15 cellular contexts compared by ENCODE assay signal in the genomic region with DNA sequence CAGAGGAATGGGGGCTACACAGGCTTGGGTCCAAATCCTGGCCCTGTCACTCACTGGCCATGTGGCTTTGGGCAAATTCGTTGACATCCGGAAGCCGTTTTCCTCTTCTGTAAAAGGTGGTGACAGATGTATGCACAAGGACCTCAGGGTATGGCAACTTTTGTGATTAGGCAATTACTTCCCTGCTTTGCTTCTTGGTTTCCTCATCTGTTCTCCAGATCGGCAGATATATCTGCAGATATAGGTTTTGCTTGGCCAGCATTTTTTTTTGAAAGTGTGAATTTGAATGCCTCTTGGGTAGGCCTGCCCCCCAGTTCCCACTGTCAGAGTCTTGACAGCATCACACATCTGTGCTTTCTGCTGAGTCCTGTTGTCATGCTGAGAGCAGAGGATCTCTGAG. TPM values are rescaled to one million over a fixed set of nuclear protein-coding genes. Genes with fewer than 3 reads are reported as not detected.
DNase-seq lines count a peak whose midpoint lies in the region; ATAC-seq and TF ChIP-seq lines count a peak whose summit lies in the region.
"Had no signal": no experiment of that assay in that cellular context is flagged by ENCODE, and none has a peak within 500 bp of the region (broad histone marks: within the 10 kb centered on the region; RNA-seq: fewer than 3 reads in every experiment).

No MANE protein-coding gene starts in this region.

- H3K27ac ChIP-seq in left ventricle myocardium inferior (replicated peaks), result peak overlapping the region; percentile 73
- peak overlapping the region; percentile 72 to 86 for H3K27ac ChIP-seq in right atrium auricular region
- no peak overlapping the region for H3K27ac ChIP-seq in coronary artery
- H3K27ac ChIP-seq: psoas muscle had no signal

- no peaks in the 10 kb centered on the region for H3K9me3 ChIP-seq in left ventricle myocardium inferior (replicated peaks)
- no peaks in the 10 kb centered on the region for H3K9me3 ChIP-seq in right atrium auricular region
- H3K9me3 ChIP-seq: psoas muscle had no signal

- H3K27me3 ChIP-seq in left ventricle myocardium inferior (ENCODE audit: low read depth) (no peaks in the 10 kb centered on the region), right atrium auricular region (no peaks in the 10 kb centered on the region)

- DNase-seq in left ventricle myocardium inferior, result no peak
- DNase-seq in left ventricle myocardium superior, result no peak
- peak; percentile 74 for DNase-seq in SIG-M5 (lab: John Stamatoyannopoulos, UW)
- no peak for DNase-seq in right atrium auricular region (ENCODE audit: low spot score)
- DNase-seq in GM03348 (ENCODE audit: low spot score), result no peak
- no peak for DNase-seq in coronary artery (ENCODE audit: low spot score)
- DNase-seq in cerebellar cortex (ENCODE audit: low spot score), result no peak
- DNase-seq: effector CD4-positive, alpha-beta T cell; EL; foreskin fibroblast; NCI-H1048; psoas muscle had no signal

- ATAC-seq in left ventricle myocardium superior, result no peak
- no peak for ATAC-seq in HG03565 (IDR thresholded peaks at IDR 0.05; ENCODE audit: unreplicated experiment)

- intact Hi-C loops in left ventricle myocardium inferior (cut with micrococcal nuclease) (no loop called here), left ventricle myocardium superior (cut with micrococcal nuclease) (no loop called here)

- H3K4me1 ChIP-seq in left ventricle myocardium inferior (peaks cover 65% of the 10 kb centered on the region), right atrium auricular region (peaks cover 0 to 46% of the 10 kb centered on the region in 2 donors)

- no peak for TF ChIP-seq CTCF in left ventricle myocardium inferior (IDR thresholded peaks at IDR 0.05; ENCODE audit: borderline replicate concordance)
- TF ChIP-seq CTCF in right atrium auricular region (IDR thresholded peaks at IDR 0.05), result no peak
- no peak for TF ChIP-seq CTCF in coronary artery (IDR thresholded peaks at IDR 0.05)

- H3K4me3 ChIP-seq in left ventricle myocardium inferior, result no peak overlapping the region
- H3K4me3 ChIP-seq in right atrium auricular region, result no peak overlapping the region
- H3K4me3 ChIP-seq in coronary artery, result no peak overlapping the region
- H3K4me3 ChIP-seq: psoas muscle had no signal

- H3K36me3 ChIP-seq in left ventricle myocardium inferior (no peaks in the 10 kb centered on the region), right atrium auricular region (no peaks in the 10 kb centered on the region)

RNA-seq across cellular contexts. Expression of a gene that starts 17.7 kb away (rescaled TPM):
- 0.30 TPM for total RNA-seq in left ventricle myocardium inferior
- total RNA-seq in left ventricle myocardium superior, result 0.55 TPM
- 1 to 10 TPM in 1 of 2 donors, under 1 TPM in 1; 0.74 to 1.1 TPM for total RNA-seq in right atrium auricular region
- total RNA-seq: B cell, H1 had no signal

RNA-seq across cellular contexts. Expression of a gene that starts 23.3 kb away (rescaled TPM):
- total RNA-seq in left ventricle myocardium inferior (10.3 TPM), left ventricle myocardium superior (11.6 TPM), right atrium auricular region (10 to 100 TPM in 1 of 2 donors, 1 to 10 TPM in 1; 9.6 to 10.1 TPM)

RNA-seq across cellular contexts. Expression of a gene that starts 34.5 kb away (rescaled TPM):
- total RNA-seq in left ventricle myocardium inferior (not detected), left ventricle myocardium superior (not detected), right atrium auricular region (not detected)
- total RNA-seq: B cell, H1, psoas muscle had no signal

Comparison
In these comparisons a context has a peak if more than half of its experiments do, and no peak if none do; other contexts are left out.
1. H3K27ac ChIP-seq: peak in left ventricle myocardium inferior (single experiment) and right atrium auricular region (2 of 2); none in coronary artery (0 of 2).